36 cellular contexts compared by ENCODE assay signal in genomic region chr3:65858749-65859148, GRCh38.
"Had no signal": no experiment of that assay in that cellular context is flagged by ENCODE, and none has a peak within 500 bp of the region (broad histone marks: within the 10 kb centered on the region; RNA-seq: fewer than 3 reads in every experiment).

No MANE protein-coding gene starts in this region.

- H3K4me2 ChIP-seq: KMS-11 had no signal

- H3K9ac ChIP-seq: KMS-11 had no signal

- H3K27ac ChIP-seq: KMS-11 had no signal

- DNase-seq: Karpas-422, Kasumi-1, MG63, MM.1S, MV-4-11, NCI-H1048, NCI-H1092, NCI-H1092 treated with DMSO at 0.1 percent for 48 hours, NCI-H1105, NCI-H1105 treated with DMSO at 0.1 percent for 48 hours, NCI-H1417, NCI-H1417 treated with DMSO at 0.1 percent for 48 hours, NCI-H1436, NCI-H1436 treated with DMSO at 0.1 percent for 48 hours, NCI-H146, NCI-H1694, NCI-H1694 treated with DMSO at 0.1 percent for 48 hours, NCI-H187, NCI-H187 treated with DMSO at 0.1 percent for 48 hours, NCI-H1930, NCI-H2029, NCI-H2029 treated with DMSO at 0.1 percent for 48 hours, NCI-H2081, NCI-H2081 treated with DMSO at 0.1 percent for 48 hours, NCI-H2107, NCI-H2171, NCI-H2171 treated with DMSO at 0.1 percent for 48 hours, NCI-H2227 treated with DMSO at 0.1 percent for 48 hours, NCI-H226, NCI-H345, NCI-H446, NCI-H446 treated with DMSO at 0.1 percent for 48 hours, NCI-H510A, NCI-H510A treated with DMSO at 0.1 percent for 48 hours, NCI-H524 had no signal

- H3K4me3 ChIP-seq: MG63 had no signal

- H3K9me3 ChIP-seq: MG63 had no signal

- H3K36me3 ChIP-seq: MG63 had no signal

- H3K27me3 ChIP-seq: MG63 had no signal
